ENCODE assay signal across 9 cellular contexts in genomic region chr3:113769551-113769950, GRCh38. TPM values are rescaled to one million over a fixed set of nuclear protein-coding genes. Genes with fewer than 3 reads are reported as not detected.
A peak's percentile ranks its signal among the peaks of the same experiment; 100 is the strongest.
DNase-seq lines count a peak whose midpoint lies in the region; ATAC-seq, FAIRE-seq and TF ChIP-seq lines count a peak whose summit lies in the region.
"Had no signal": no experiment of that assay in that cellular context is flagged by ENCODE, and none has a peak within 500 bp of the region (broad histone marks: within the 10 kb centered on the region; RNA-seq: fewer than 3 reads in every experiment).

No MANE protein-coding gene starts in this region.

- DNase-seq in AG08396 (ENCODE audit: low spot score) = peak; percentile 58
- DNase-seq in NCI-H226 = peak; percentile 44
- DNase-seq in hepatic stellate cell (ENCODE audit: low spot score) = peak; percentile 71
- no peak for DNase-seq in GM12892 (ENCODE audit: insufficient read length)
- DNase-seq in NOMO-1 treated with DMSO at 0.1 percent for 48 hours (lab: John Stamatoyannopoulos, UW; ENCODE audit: unreplicated experiment) = no peak
- DNase-seq: stimulated activated CD4-positive, alpha-beta T cell treated with anti-CD3 and anti-CD28 coated beads, Interleukin-4, amount 100 ng/mL, for 1 hour had no signal

- ATAC-seq in GM21390 (IDR thresholded peaks at IDR 0.05; ENCODE audit: unreplicated experiment) = peak; percentile 67
- ATAC-seq in HG03571 (IDR thresholded peaks at IDR 0.05; ENCODE audit: unreplicated experiment) = no peak
- no peak for ATAC-seq in GM18520 (IDR thresholded peaks at IDR 0.05; ENCODE audit: unreplicated experiment)

- no peak for FAIRE-seq in GM12892 (lab: Jason Lieb, UNC)

- TF ChIP-seq POLR2A in GM12892 (IDR thresholded peaks at IDR 0.05; ENCODE audit: low read depth, low read length) = no peak

RNA-seq across cellular contexts. Expression of gene ATP6V1A, which starts 22.7 kb away (rescaled TPM):
- polyA plus RNA-seq in GM12892 (2012; ENCODE audit: missing spikeins) = 28.8 TPM

RNA-seq across cellular contexts. Expression of gene NAA50, which starts 23.5 kb away (rescaled TPM):
- 71.9 TPM for polyA plus RNA-seq in GM12892 (2012; ENCODE audit: missing spikeins)

Comparison
In these comparisons a context has a peak if more than half of its experiments do, and no peak if none do; other contexts are left out.
1. DNase-seq: peak in AG08396 (single experiment), NCI-H226 (single experiment) and hepatic stellate cell (single experiment); none in GM12892 (single experiment) and NOMO-1 treated with DMSO at 0.1 percent for 48 hours (single experiment).